In genomic region chr3:135965129-135965505, GRCh38 we compare ENCODE assay signal across 8 cellular contexts. TPM values are rescaled to one million over a fixed set of nuclear protein-coding genes. Genes with fewer than 3 reads are reported as not detected.
A peak's percentile ranks its signal among the peaks of the same experiment; 100 is the strongest.
DNase-seq lines count a peak whose midpoint lies in the region; ATAC-seq and TF ChIP-seq lines count a peak whose summit lies in the region.

No MANE protein-coding gene starts in this region.

- H3K27ac ChIP-seq in SK-N-SH (ENCODE audit: low read depth in 2 of 2, low read length in 1 of 2) (no peak overlapping the region), foreskin keratinocyte (no peak overlapping the region), prostate gland (peak overlapping the region; percentile 89 to 93)

- intact Hi-C loops in prostate gland (cut with DNase I): loop anchor here (10.0 kb wide), 1 partner anchor 1050 kb away; no protein-coding TSS in a partner anchor

- peak overlapping the region; percentile 85 to 88 for H3K4me3 ChIP-seq in SK-N-SH (ENCODE audit: low read depth in 2 of 2, low read length in 1 of 2)
- H3K4me3 ChIP-seq in prostate gland: peak overlapping the region; percentile 70 to 79

- no peak overlapping the region for H3K9ac ChIP-seq in SK-N-SH

- H3K9me3 ChIP-seq in SK-N-SH: no peaks in the 10 kb centered on the region
- H3K9me3 ChIP-seq in prostate gland: no peaks in the 10 kb centered on the region

- TF ChIP-seq POLR2A in prostate gland (IDR thresholded peaks at IDR 0.05): no peak

- H3K36me3 ChIP-seq in SK-N-SH (replicated peaks in 1 of 2; ENCODE audit: control insufficient read depth in 1 of 2, insufficient read depth in 2 of 2, low read length in 1 of 2) (no peaks in the 10 kb centered on the region), prostate gland (no peaks in the 10 kb centered on the region)

- peaks cover 0 to 8% of the 10 kb centered on the region in 2 experiments; a peak in 3 of 4 replicates for H3K4me1 ChIP-seq in SK-N-SH (ENCODE audit: control insufficient read depth in 1 of 2, insufficient read depth in 2 of 2, low read depth in 1 of 2, low read length in 1 of 2)
- H3K4me1 ChIP-seq in foreskin keratinocyte: peaks cover 22% of the 10 kb centered on the region
- no peaks in the 10 kb centered on the region for H3K4me1 ChIP-seq in prostate gland (replicated peaks)

- no peaks in the 10 kb centered on the region for H3K9me2 ChIP-seq in SK-N-SH

- POLR2A ChIA-PET in SK-N-SH (lab: Yijun Ruan, JAX): no interaction called here

- peaks cover 7% of the 10 kb centered on the region; the same call in 1 of the 2 replicates for H4K20me1 ChIP-seq in SK-N-SH (ENCODE audit: insufficient read depth)

- peak overlapping the region; percentile 95 for H3K4me2 ChIP-seq in SK-N-SH

- TF ChIP-seq RAD21 in SK-N-SH (IDR thresholded peaks at IDR 0.05; ENCODE audit: low read length): no peak

- H3K27me3 ChIP-seq in SK-N-SH (ENCODE audit: insufficient read depth) (no peaks in the 10 kb centered on the region), foreskin keratinocyte (no peaks in the 10 kb centered on the region), prostate gland (replicated peaks; ENCODE audit: insufficient read depth) (no peaks in the 10 kb centered on the region)

- DNase-seq in DMS114 treated with DMSO at 0.1 percent for 48 hours (lab: John Stamatoyannopoulos, UW; ENCODE audit: unreplicated experiment) (peak; percentile 78), SK-N-SH (no peak), foreskin keratinocyte (peak; percentile 32 to 62), prostate gland (ENCODE audit: low spot score) (no peak), COLO829 (ENCODE audit: low spot score) (no peak), OCI-M1 (lab: John Stamatoyannopoulos, UW) (no peak), kidney tubule cell (ENCODE audit: low spot score) (no peak)
- DNase-seq in stimulated activated CD4-positive, alpha-beta T cell treated with anti-CD3 and anti-CD28 coated beads, Interleukin-2, amount 100 ng/mL, for 48 hours: no peak

- H2AFZ ChIP-seq in SK-N-SH (ENCODE audit: low read depth): peak overlapping the region; percentile 98

- 5% methylated on average over 12 of the region's 16 CpGs for WGBS in SK-N-SH (ENCODE audit: low lambda C conversion rate)
- WGBS in prostate gland: under 1% methylated on average over 16 of the region's 16 CpGs

- ATAC-seq in foreskin keratinocyte: peak; percentile 38

- no peak for TF ChIP-seq EP300 in SK-N-SH (IDR thresholded peaks at IDR 0.05; ENCODE audit: borderline replicate concordance in 1 of 2, low read depth in 1 of 2, low read length in 1 of 2)

- H3K79me2 ChIP-seq in SK-N-SH (ENCODE audit: insufficient read depth): peaks cover 39% of the 10 kb centered on the region

- CTCF ChIA-PET in SK-N-SH (lab: Yijun Ruan, JAX): interaction anchor here (0.6 to 1.0 kb wide), 2 partner anchors 72 to 77 kb away, joined by 3 to 4 read pairs; no protein-coding TSS in a partner anchor

- no peak for TF ChIP-seq CTCF in SK-N-SH (IDR thresholded peaks at IDR 0.05)
- no peak for TF ChIP-seq CTCF in foreskin keratinocyte (conservative IDR thresholded peaks at IDR 0.05)
- TF ChIP-seq CTCF in prostate gland (IDR thresholded peaks at IDR 0.05): no peak

- H3F3A ChIP-seq in SK-N-SH (replicated peaks; ENCODE audit: insufficient read depth): peaks cover 7% of the 10 kb centered on the region

TF ChIP-seq in SK-N-SH, 30 proteins besides CTCF, POLR2A, EP300 and RAD21:
- no peak for TF ChIP-seq GATA2 (CRISPR knock-in tag; IDR thresholded peaks at IDR 0.05)
- no peak for TF ChIP-seq JUND (IDR thresholded peaks at IDR 0.05)
- TF ChIP-seq ELF1 (IDR thresholded peaks at IDR 0.05): no peak
- no peak for TF ChIP-seq TCF12 (IDR thresholded peaks at IDR 0.05)
- no peak; the same call in 1 of the 2 replicates for TF ChIP-seq RCOR1 (IDR thresholded peaks at IDR 0.05; ENCODE audit: low read length)
- TF ChIP-seq NFIC (IDR thresholded peaks at IDR 0.05; ENCODE audit: borderline replicate concordance): no peak
- no peak for TF ChIP-seq GABPA (IDR thresholded peaks at IDR 0.05; ENCODE audit: low read depth)
- TF ChIP-seq MEF2A (IDR thresholded peaks at IDR 0.05; ENCODE audit: borderline replicate concordance, low read depth): no peak
- no peak for TF ChIP-seq PBX3 (IDR thresholded peaks at IDR 0.05)
- TF ChIP-seq SMC3 (IDR thresholded peaks at IDR 0.05; ENCODE audit: low read depth, low read length): no peak
- no peak for TF ChIP-seq FOXM1 (IDR thresholded peaks at IDR 0.05; ENCODE audit: low read depth)
- TF ChIP-seq MXI1 (IDR thresholded peaks at IDR 0.05; ENCODE audit: low read depth, low read length): no peak
- TF ChIP-seq YY1 (IDR thresholded peaks at IDR 0.05; ENCODE audit: low read depth): no peak
- TF ChIP-seq IRF3 (IDR thresholded peaks at IDR 0.05; ENCODE audit: low read depth, low read length): no peak
- TF ChIP-seq, protein P1, sequence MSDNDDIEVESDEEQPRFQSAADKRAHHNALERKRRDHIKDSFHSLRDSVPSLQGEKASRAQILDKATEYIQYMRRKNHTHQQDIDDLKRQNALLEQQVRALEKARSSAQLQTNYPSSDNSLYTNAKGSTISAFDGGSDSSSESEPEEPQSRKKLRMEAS (IDR thresholded peaks at IDR 0.05; ENCODE audit: low read depth): no peak
- TF ChIP-seq, protein P2, sequence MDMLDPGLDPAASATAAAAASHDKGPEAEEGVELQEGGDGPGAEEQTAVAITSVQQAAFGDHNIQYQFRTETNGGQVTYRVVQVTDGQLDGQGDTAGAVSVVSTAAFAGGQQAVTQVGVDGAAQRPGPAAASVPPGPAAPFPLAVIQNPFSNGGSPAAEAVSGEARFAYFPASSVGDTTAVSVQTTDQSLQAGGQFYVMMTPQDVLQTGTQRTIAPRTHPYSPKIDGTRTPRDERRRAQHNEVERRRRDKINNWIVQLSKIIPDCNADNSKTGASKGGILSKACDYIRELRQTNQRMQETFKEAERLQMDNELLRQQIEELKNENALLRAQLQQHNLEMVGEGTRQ (IDR thresholded peaks at IDR 0.05; ENCODE audit: borderline replicate concordance, low read depth, low read length): no peak
- TF ChIP-seq NRF1 (IDR thresholded peaks at IDR 0.05; ENCODE audit: low read depth, low read length): no peak
- TF ChIP-seq FOSL2 (IDR thresholded peaks at IDR 0.05; ENCODE audit: borderline replicate concordance, low read depth): no peak
- TF ChIP-seq RXRA (IDR thresholded peaks at IDR 0.05; ENCODE audit: borderline replicate concordance, low read depth): no peak

RNA-seq across cellular contexts. Expression of gene PPP2R3A, which starts 0.4 kb away (rescaled TPM):
- polyA plus RNA-seq in SK-N-SH (2012; rRNA removed): 3.9 and 4.9 TPM in 2 replicates
- polyA plus RNA-seq in SK-N-SH (2012; cell fraction: cytosol; rRNA removed): 5.6 and 5.9 TPM in 2 replicates
- 3.0 and 4.4 TPM in 2 replicates for polyA plus RNA-seq in SK-N-SH (2012; cell fraction: nucleus; rRNA removed)
- total RNA-seq in foreskin keratinocyte: 15.4 and 19.1 TPM in 2 replicates
- polyA plus RNA-seq in foreskin keratinocyte: 3.2 and 3.3 TPM in 2 replicates
- 10 to 100 TPM in 1 of 2 donors, 1 to 10 TPM in 1; 9.0 to 25.9 TPM for total RNA-seq in prostate gland

Comparison
In these comparisons a context has a peak if more than half of its experiments do, and no peak if none do; other contexts are left out.
1. DNase-seq: peak in DMS114 treated with DMSO at 0.1 percent for 48 hours (single experiment) and foreskin keratinocyte (2 of 2); none in SK-N-SH (single experiment), prostate gland (single experiment), COLO829 (single experiment), OCI-M1 (single experiment), kidney tubule cell (single experiment) and stimulated activated CD4-positive, alpha-beta T cell treated with anti-CD3 and anti-CD28 coated beads, Interleukin-2, amount 100 ng/mL, for 48 hours (0 of 2).
2. H3K27ac ChIP-seq: peak in prostate gland (2 of 2); none in SK-N-SH (0 of 2) and foreskin keratinocyte (single experiment).